8 cellular contexts compared by ENCODE assay signal in the genomic region with DNA sequence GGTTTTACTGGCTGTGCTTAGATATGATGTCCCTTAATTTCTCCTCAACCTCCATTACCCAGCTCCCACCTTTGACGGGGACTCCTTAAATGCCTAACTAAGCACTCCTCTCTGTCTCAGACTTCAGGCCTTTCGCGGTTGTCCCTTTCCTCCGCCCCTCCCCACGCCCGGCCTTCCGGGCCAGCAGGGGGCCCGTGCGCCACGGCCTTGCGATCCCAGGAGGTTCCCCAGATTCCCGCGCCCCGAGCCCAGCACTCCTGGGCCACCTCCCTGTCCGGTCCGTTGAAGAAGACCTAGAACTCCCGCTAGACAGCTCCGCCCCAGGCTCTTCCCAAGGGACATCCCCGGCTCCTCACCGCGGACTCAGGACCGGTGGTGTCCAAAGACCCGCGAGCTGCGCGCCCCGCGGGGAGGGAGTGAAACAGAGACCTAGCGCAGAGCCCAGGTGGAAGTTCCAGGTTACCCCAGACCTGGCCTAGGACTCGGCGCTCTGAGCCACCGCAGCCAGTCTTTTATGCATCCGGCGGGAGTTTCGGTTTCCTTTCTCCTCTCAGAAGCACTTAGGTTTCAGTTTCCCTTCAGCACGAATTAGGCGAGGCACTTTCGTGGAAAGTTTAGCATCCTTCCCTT. TPM values are rescaled to one million over a fixed set of nuclear protein-coding genes. Genes with fewer than 3 reads are reported as not detected.
DNase-seq lines count a peak whose midpoint lies in the region; ATAC-seq and TF ChIP-seq lines count a peak whose summit lies in the region.

A gene with protein sequence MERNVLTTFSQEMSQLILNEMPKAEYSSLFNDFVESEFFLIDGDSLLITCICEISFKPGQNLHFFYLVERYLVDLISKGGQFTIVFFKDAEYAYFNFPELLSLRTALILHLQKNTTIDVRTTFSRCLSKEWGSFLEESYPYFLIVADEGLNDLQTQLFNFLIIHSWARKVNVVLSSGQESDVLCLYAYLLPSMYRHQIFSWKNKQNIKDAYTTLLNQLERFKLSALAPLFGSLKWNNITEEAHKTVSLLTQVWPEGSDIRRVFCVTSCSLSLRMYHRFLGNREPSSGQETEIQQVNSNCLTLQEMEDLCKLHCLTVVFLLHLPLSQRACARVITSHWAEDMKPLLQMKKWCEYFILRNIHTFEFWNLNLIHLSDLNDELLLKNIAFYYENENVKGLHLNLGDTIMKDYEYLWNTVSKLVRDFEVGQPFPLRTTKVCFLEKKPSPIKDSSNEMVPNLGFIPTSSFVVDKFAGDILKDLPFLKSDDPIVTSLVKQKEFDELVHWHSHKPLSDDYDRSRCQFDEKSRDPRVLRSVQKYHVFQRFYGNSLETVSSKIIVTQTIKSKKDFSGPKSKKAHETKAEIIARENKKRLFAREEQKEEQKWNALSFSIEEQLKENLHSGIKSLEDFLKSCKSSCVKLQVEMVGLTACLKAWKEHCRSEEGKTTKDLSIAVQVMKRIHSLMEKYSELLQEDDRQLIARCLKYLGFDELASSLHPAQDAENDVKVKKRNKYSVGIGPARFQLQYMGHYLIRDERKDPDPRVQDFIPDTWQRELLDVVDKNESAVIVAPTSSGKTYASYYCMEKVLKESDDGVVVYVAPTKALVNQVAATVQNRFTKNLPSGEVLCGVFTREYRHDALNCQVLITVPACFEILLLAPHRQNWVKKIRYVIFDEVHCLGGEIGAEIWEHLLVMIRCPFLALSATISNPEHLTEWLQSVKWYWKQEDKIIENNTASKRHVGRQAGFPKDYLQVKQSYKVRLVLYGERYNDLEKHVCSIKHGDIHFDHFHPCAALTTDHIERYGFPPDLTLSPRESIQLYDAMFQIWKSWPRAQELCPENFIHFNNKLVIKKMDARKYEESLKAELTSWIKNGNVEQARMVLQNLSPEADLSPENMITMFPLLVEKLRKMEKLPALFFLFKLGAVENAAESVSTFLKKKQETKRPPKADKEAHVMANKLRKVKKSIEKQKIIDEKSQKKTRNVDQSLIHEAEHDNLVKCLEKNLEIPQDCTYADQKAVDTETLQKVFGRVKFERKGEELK (N-terminal part only) (minus strand): TSS at position 487 of the 630 bp plus-strand sequence. CDS start 7,493 bp downstream, outside the sequence.

- H3K9ac ChIP-seq in PC-3 (ENCODE audit: low read length) = peak within 1 kb of the TSS; percentile 86

- H3K36me3 Mint-ChIP-seq in Caco-2 (ENCODE audit: insufficient read depth, unreplicated experiment) = no peaks in the 10 kb centered on the region
- no peaks in the 10 kb centered on the region for H3K36me3 Mint-ChIP-seq in activated T-helper 17 cell treated with anti-CD3 and anti-CD28 coated beads, Interleukin-2, amount 50 U/mL, for 72 hours (ENCODE audit: low read depth)
- H3K36me3 Mint-ChIP-seq in natural killer cell = no peaks in the 10 kb centered on the region

- CTCF ChIA-PET in Caco-2 (lab: Charles Lee) = no interaction called here
- CTCF ChIA-PET in PC-3 (lab: Charles Lee) = no interaction called here

- H3K27ac ChIP-seq in PC-3 (ENCODE audit: low read length) = peak within 1 kb of the TSS; percentile 75

- intact Hi-C loops in Caco-2 (cut with micrococcal nuclease; ENCODE audit: unreplicated experiment) = no loop called here
- intact Hi-C loops in PC-3 (cut with micrococcal nuclease) = loop anchor here (2.0 to 10.0 kb wide), 2 partner anchors 134 to 160 kb away; no protein-coding TSS in a partner anchor
- intact Hi-C loops in natural killer cell (cut with micrococcal nuclease) = loop anchor here (1.0 to 10.0 kb wide), 3 partner anchors 162 to 1706 kb away; a partner anchor contains a TSS

- H3F3A ChIP-seq in PC-3 (ENCODE audit: low read length, unreplicated experiment) = no peaks in the 10 kb centered on the region

- no peaks in the 10 kb centered on the region for H3K4me1 ChIP-seq in Caco-2
- H3K4me1 ChIP-seq in PC-3 (ENCODE audit: insufficient read depth, low read length) = peaks cover 23% of the 10 kb centered on the region

- H3K27ac Mint-ChIP-seq in Caco-2 (ENCODE audit: unreplicated experiment) = peak within 1 kb of the TSS; percentile 52
- H3K27ac Mint-ChIP-seq in activated T-helper 17 cell treated with anti-CD3 and anti-CD28 coated beads, Interleukin-2, amount 50 U/mL, for 72 hours = peak within 1 kb of the TSS; percentile 93
- peak within 1 kb of the TSS; percentile 96 to 99 for H3K27ac Mint-ChIP-seq in natural killer cell

- DNase-seq in Caco-2 = peak; percentile 46 to 62
- peak; percentile 74 for DNase-seq in GM20000 (ENCODE audit: low spot score)
- DNase-seq in HT-29 (ENCODE audit: low spot score) = peak; percentile 68
- peak; percentile 74 for DNase-seq in PC-3
- peak; percentile 81 for DNase-seq in fibroblast of peridontal ligament (ENCODE audit: extremely low read depth)
- DNase-seq in natural killer cell = peak; percentile 79
- peak; percentile 79 for DNase-seq in stimulated activated naive CD4-positive, alpha-beta T cell treated with Interleukin-2 at 50 U/mL for 16 hours (lab: John Stamatoyannopoulos, UW)

- H3K9me3 ChIP-seq in Caco-2 (no peaks in the 10 kb centered on the region), PC-3 (ENCODE audit: low read length) (no peaks in the 10 kb centered on the region)

- H3K27me3 ChIP-seq in Caco-2 (replicated peaks; ENCODE audit: control insufficient read depth, insufficient read depth, low read length) (no peaks in the 10 kb centered on the region), PC-3 (ENCODE audit: low read length) (no peaks in the 10 kb centered on the region)

- peak within 1 kb of the TSS; percentile 81 for H3K4me2 ChIP-seq in PC-3 (ENCODE audit: low read length)

- H2AFZ ChIP-seq in PC-3 (ENCODE audit: low read length) = peak within 1 kb of the TSS; percentile 85

- TF ChIP-seq CTCF in Caco-2 (IDR thresholded peaks at IDR 0.05; ENCODE audit: insufficient read depth in 1 of 2, low read depth in 1 of 2, low read length in 1 of 2, severe bottlenecking in 1 of 2, unreplicated experiment in 1 of 2) (peak; percentile 21 to 55), GM20000 (IDR thresholded peaks at IDR 0.05; ENCODE audit: extremely low read depth, missing control alignments) (peak; percentile 25), PC-3 (conservative IDR thresholded peaks at IDR 0.05; ENCODE audit: low read depth, low read length) (peak; percentile 52), natural killer cell (IDR thresholded peaks at IDR 0.05) (peak; percentile 35)

- H3K79me2 ChIP-seq in PC-3 (ENCODE audit: low read length) = no peaks in the 10 kb centered on the region

- H3K36me3 ChIP-seq in Caco-2 (ENCODE audit: control insufficient read depth, insufficient read depth, low read length) (no peaks in the 10 kb centered on the region), PC-3 (ENCODE audit: low read depth, low read length) (no peaks in the 10 kb centered on the region)

- no peaks in the 10 kb centered on the region for H3K9me3 Mint-ChIP-seq in Caco-2 (ENCODE audit: unreplicated experiment)
- H3K9me3 Mint-ChIP-seq in activated T-helper 17 cell treated with anti-CD3 and anti-CD28 coated beads, Interleukin-2, amount 50 U/mL, for 72 hours = peaks cover 4% of the 10 kb centered on the region
- no peaks in the 10 kb centered on the region for H3K9me3 Mint-ChIP-seq in natural killer cell

- ATAC-seq in PC-3 (peak; percentile 87), natural killer cell (peak; percentile 92 to 95 (median 94))
- ATAC-seq in activated T-helper 17 cell treated with anti-CD3 and anti-CD28 coated beads, Interleukin-2, amount 50 U/mL, for 72 hours (replicated peaks) = peak; percentile 97

- no TSS peak for BruUV-seq in Caco-2 (replicated peaks; lab: Mats Ljungman, UMichigan)
- TSS peak; percentile 67 for BruUV-seq in PC-3 (replicated peaks; lab: Mats Ljungman, UMichigan)

- POLR2A ChIA-PET in Caco-2 (lab: Charles Lee) = interaction anchor here (0.6 kb wide), 1 partner anchor 83 kb away, joined by 3 read pairs; no protein-coding TSS in a partner anchor
- POLR2A ChIA-PET in PC-3 (lab: Charles Lee; ENCODE audit: unreplicated experiment) = no interaction called here

- H4K20me1 ChIP-seq in PC-3 (ENCODE audit: low read length) = no peaks in the 10 kb centered on the region

- H3K4me1 Mint-ChIP-seq in Caco-2 (ENCODE audit: low read depth, unreplicated experiment) = no peaks in the 10 kb centered on the region
- H3K4me1 Mint-ChIP-seq in activated T-helper 17 cell treated with anti-CD3 and anti-CD28 coated beads, Interleukin-2, amount 50 U/mL, for 72 hours = peaks cover 23% of the 10 kb centered on the region
- peaks cover 26 to 33% of the 10 kb centered on the region in 2 donors for H3K4me1 Mint-ChIP-seq in natural killer cell

- H3K9me2 ChIP-seq in PC-3 (replicated peaks; ENCODE audit: low read length) = no peaks in the 10 kb centered on the region

- H3K27me3 Mint-ChIP-seq in Caco-2 (ENCODE audit: insufficient read depth, unreplicated experiment) (peaks cover 21% of the 10 kb centered on the region), natural killer cell (ENCODE audit: low read depth in 2 of 2) (no peaks in the 10 kb centered on the region)
- no peaks in the 10 kb centered on the region for H3K27me3 Mint-ChIP-seq in activated T-helper 17 cell treated with anti-CD3 and anti-CD28 coated beads, Interleukin-2, amount 50 U/mL, for 72 hours

- peak within 1 kb of the TSS; percentile 74 for H3K4me3 Mint-ChIP-seq in Caco-2 (ENCODE audit: unreplicated experiment)
- peak within 1 kb of the TSS; percentile 91 for H3K4me3 Mint-ChIP-seq in activated T-helper 17 cell treated with anti-CD3 and anti-CD28 coated beads, Interleukin-2, amount 50 U/mL, for 72 hours
- peak within 1 kb of the TSS; percentile 94 for H3K4me3 Mint-ChIP-seq in natural killer cell

- H3K4me3 ChIP-seq in Caco-2 (ENCODE audit: low read depth, low read length) (peak within 1 kb of the TSS; percentile 44), PC-3 (ENCODE audit: low read length) (peak within 1 kb of the TSS; percentile 84)

RNA-seq across cellular contexts. Expression of the gene that starts here (rescaled TPM):
- 0.70 TPM in 2 replicates for total RNA-seq in Caco-2 (2022)
- total RNA-seq in HT-29 (2014; rRNA removed; shearing (Covaris generic)) = 0.89 and 3.6 TPM in 2 replicates
- 3.2 and 6.3 TPM in 2 replicates for total RNA-seq in PC-3 (2014; rRNA removed)
- 1 to 10 TPM; 4.6 to 9.3 TPM for total RNA-seq in activated T-helper 17 cell treated with anti-CD3 and anti-CD28 coated beads, Interleukin-2, amount 50 U/mL, for 72 hours
- total RNA-seq in natural killer cell = 10 to 100 TPM; 29.4 to 37.2 (median 31.5) TPM

Comparison
In these comparisons a context has a peak if more than half of its experiments do, and no peak if none do; other contexts are left out.
1. Peak in every context shown above with its lines: DNase-seq, ATAC-seq, H3K4me3 ChIP-seq and H3K27ac ChIP-seq.
2. Peak in DNase-seq and H3K4me3 ChIP-seq in Caco-2; RNA of the gene not detected or under 1 TPM.